In the genomic region with DNA sequence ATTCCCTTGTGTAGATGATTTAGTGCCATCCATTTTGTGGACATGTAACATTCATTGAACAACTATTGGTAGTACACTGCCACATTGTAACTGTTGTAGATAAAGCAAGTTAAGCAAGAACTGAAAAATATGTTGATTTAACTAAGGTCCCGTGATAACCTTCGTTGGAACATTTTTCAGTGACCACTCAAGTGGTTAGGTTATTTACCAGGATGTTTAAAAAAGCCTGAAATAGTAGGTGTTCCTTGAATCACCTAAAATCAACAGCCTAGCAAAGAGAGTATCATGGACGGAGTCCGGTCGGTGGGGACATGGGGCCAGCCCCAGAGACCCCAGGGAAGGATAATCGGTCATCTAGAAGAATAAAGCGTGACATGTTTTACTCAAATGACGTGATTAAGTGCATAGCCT, we compare ENCODE assay signal across 9 cellular contexts. TPM values are rescaled to one million over a fixed set of nuclear protein-coding genes. Genes with fewer than 3 reads are reported as not detected.
DNase-seq lines count a peak whose midpoint lies in the region; ATAC-seq and TF ChIP-seq lines count a peak whose summit lies in the region.
"Had no signal": no experiment of that assay in that cellular context is flagged by ENCODE, and none has a peak within 500 bp of the region (broad histone marks: within the 10 kb centered on the region; RNA-seq: fewer than 3 reads in every experiment).

No MANE protein-coding gene starts in this region.

- peak overlapping the region; percentile 97 for H3K27ac Mint-ChIP-seq in activated T-cell treated with anti-CD3 and anti-CD28 coated beads, Interleukin-2, amount 50 U/mL, for 24 hours
- peak overlapping the region; percentile 97 for H3K27ac Mint-ChIP-seq in activated naive CD8-positive, alpha-beta T cell treated with anti-CD3 and anti-CD28 coated beads, Interleukin-2, amount 50 U/mL, for 24 hours

- H3K9me3 Mint-ChIP-seq in activated T-cell treated with anti-CD3 and anti-CD28 coated beads, Interleukin-2, amount 50 U/mL, for 24 hours, result no peaks in the 10 kb centered on the region
- no peaks in the 10 kb centered on the region for H3K9me3 Mint-ChIP-seq in activated naive CD8-positive, alpha-beta T cell treated with anti-CD3 and anti-CD28 coated beads, Interleukin-2, amount 50 U/mL, for 24 hours

- H3K27me3 ChIP-seq in left lung (no peaks in the 10 kb centered on the region), thymus (ENCODE audit: control insufficient read depth, insufficient read depth) (no peaks in the 10 kb centered on the region)

- no peaks in the 10 kb centered on the region for H3K27me3 Mint-ChIP-seq in activated T-cell treated with anti-CD3 and anti-CD28 coated beads, Interleukin-2, amount 50 U/mL, for 24 hours
- H3K27me3 Mint-ChIP-seq in activated naive CD8-positive, alpha-beta T cell treated with anti-CD3 and anti-CD28 coated beads, Interleukin-2, amount 50 U/mL, for 24 hours, result peaks cover 2% of the 10 kb centered on the region

- TF ChIP-seq CTCF in left lung (IDR thresholded peaks at IDR 0.05), result no peak

- no peak for DNase-seq in activated T-cell treated with anti-CD3 and anti-CD28 coated beads, Interleukin-2, amount 50 U/mL, for 24 hours
- DNase-seq in activated T-cell treated with anti-CD3 and anti-CD28 coated beads, Interleukin-2, amount 50 U/mL, for 1 hour, result no peak
- DNase-seq in activated naive CD8-positive, alpha-beta T cell treated with anti-CD3 and anti-CD28 coated beads, Interleukin-2, amount 50 U/mL, for 24 hours, result no peak
- DNase-seq in left lung, result no peak
- no peak for DNase-seq in NCI-H446 treated with DMSO at 0.1 percent for 48 hours (lab: John Stamatoyannopoulos, UW)
- DNase-seq in ecto neural progenitor cell (ENCODE audit: low spot score), result no peak
- DNase-seq in NCI-H1694 treated with DMSO at 0.1 percent for 48 hours (lab: John Stamatoyannopoulos, UW), result no peak
- DNase-seq: activated CD4-positive, CD25-positive, alpha-beta regulatory T cell had no signal

- peaks cover 73% of the 10 kb centered on the region for H3K36me3 Mint-ChIP-seq in activated T-cell treated with anti-CD3 and anti-CD28 coated beads, Interleukin-2, amount 50 U/mL, for 24 hours (ENCODE audit: low read depth)
- H3K36me3 Mint-ChIP-seq in activated naive CD8-positive, alpha-beta T cell treated with anti-CD3 and anti-CD28 coated beads, Interleukin-2, amount 50 U/mL, for 24 hours (ENCODE audit: low read depth), result peaks cover 43% of the 10 kb centered on the region

- H3K9me3 ChIP-seq in left lung (no peaks in the 10 kb centered on the region), thymus (ENCODE audit: control insufficient read depth) (no peaks in the 10 kb centered on the region)

- peak overlapping the region; percentile 98 for H3K4me3 Mint-ChIP-seq in activated T-cell treated with anti-CD3 and anti-CD28 coated beads, Interleukin-2, amount 50 U/mL, for 24 hours
- peak overlapping the region; percentile 97 for H3K4me3 Mint-ChIP-seq in activated naive CD8-positive, alpha-beta T cell treated with anti-CD3 and anti-CD28 coated beads, Interleukin-2, amount 50 U/mL, for 24 hours

- H3K36me3 ChIP-seq in left lung (no peaks in the 10 kb centered on the region), thymus (ENCODE audit: control insufficient read depth, insufficient read depth) (no peaks in the 10 kb centered on the region)

- intact Hi-C loops in left lung (cut with DNase I), result loop anchor here in 1 of 2 donors (10.0 kb wide), 1 partner anchor 62 kb away; the partner anchor contains the start of gene CDK19

- H3K27ac ChIP-seq in left lung, result peak overlapping the region; percentile 94
- H3K27ac ChIP-seq in thymus (ENCODE audit: low read depth), result no peak overlapping the region

- 24% methylated on average over 8 of the region's 8 CpGs for WGBS in thymus

- ATAC-seq in activated naive CD8-positive, alpha-beta T cell treated with anti-CD3 and anti-CD28 coated beads, Interleukin-2, amount 50 U/mL, for 24 hours, result no peak
- peak; percentile 1 for ATAC-seq in left lung

- peak overlapping the region; percentile 79 to 94 for H3K4me3 ChIP-seq in left lung
- peak overlapping the region; percentile 88 for H3K4me3 ChIP-seq in thymus (ENCODE audit: low read length)

- peaks cover 17 to 66% of the 10 kb centered on the region in 2 donors for H3K4me1 ChIP-seq in left lung
- H3K4me1 ChIP-seq in thymus (ENCODE audit: control insufficient read depth, insufficient read depth, low read length), result peaks cover 25% of the 10 kb centered on the region

- peaks cover 58% of the 10 kb centered on the region for H3K4me1 Mint-ChIP-seq in activated T-cell treated with anti-CD3 and anti-CD28 coated beads, Interleukin-2, amount 50 U/mL, for 24 hours (ENCODE audit: low read depth)
- peaks cover 64% of the 10 kb centered on the region for H3K4me1 Mint-ChIP-seq in activated naive CD8-positive, alpha-beta T cell treated with anti-CD3 and anti-CD28 coated beads, Interleukin-2, amount 50 U/mL, for 24 hours

RNA-seq across cellular contexts. Expression of gene AMD1, which starts 2.6 kb away (rescaled TPM):
- total RNA-seq in left lung, result 10 to 100 TPM; 45.4 to 99.9 TPM
- 51.9 TPM for polyA plus RNA-seq in thymus
